ENCODE assay signal across 16 cellular contexts in the genomic region with DNA sequence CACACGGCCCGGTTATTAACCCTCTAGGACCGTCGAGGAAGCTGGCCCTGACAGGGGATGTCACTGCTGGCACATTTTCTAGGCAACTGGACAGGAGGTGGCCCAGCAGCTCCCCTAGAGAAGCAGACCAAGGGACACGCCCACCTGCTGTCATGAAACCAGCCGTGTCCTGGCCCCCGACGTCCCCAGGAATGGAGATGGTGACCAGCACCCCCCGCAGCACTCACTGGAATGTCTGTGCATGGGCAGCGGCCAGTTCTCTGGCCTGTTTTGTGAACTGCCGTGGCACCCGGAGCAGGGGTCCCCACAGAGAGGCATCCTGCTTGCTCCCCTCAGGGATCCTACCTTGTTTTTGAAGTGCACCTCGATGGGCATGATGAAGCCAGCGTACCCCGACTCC.
"Had no signal": no experiment of that assay in that cellular context is flagged by ENCODE, and none has a peak within 500 bp of the region (broad histone marks: within the 10 kb centered on the region; RNA-seq: fewer than 3 reads in every experiment).

No MANE protein-coding gene starts in this region.

- H3K27me3 Mint-ChIP-seq: activated naive CD4-positive, alpha-beta T cell treated with anti-CD3 and anti-CD28 coated beads, Interleukin-2, amount 50 U/mL, for 24 hours; activated T-cell treated with anti-CD3 and anti-CD28 coated beads, Interleukin-2, amount 50 U/mL, for 24 hours had no signal

- H3K27me3 ChIP-seq: brain microvascular endothelial cell, ovary, tibial nerve, vagina had no signal

- H3K36me3 ChIP-seq: ovary had no signal

- H3K4me3 ChIP-seq: ovary, tibial nerve, vagina had no signal

- H3K4me3 Mint-ChIP-seq: activated naive CD4-positive, alpha-beta T cell treated with anti-CD3 and anti-CD28 coated beads, Interleukin-2, amount 50 U/mL, for 24 hours; activated T-cell treated with anti-CD3 and anti-CD28 coated beads, Interleukin-2, amount 50 U/mL, for 24 hours; neural crest cell had no signal

- H3K9me3 Mint-ChIP-seq: activated naive CD4-positive, alpha-beta T cell treated with anti-CD3 and anti-CD28 coated beads, Interleukin-2, amount 50 U/mL, for 24 hours; activated T-cell treated with anti-CD3 and anti-CD28 coated beads, Interleukin-2, amount 50 U/mL, for 24 hours; neural crest cell had no signal

- H3K27ac Mint-ChIP-seq: activated naive CD4-positive, alpha-beta T cell treated with anti-CD3 and anti-CD28 coated beads, Interleukin-2, amount 50 U/mL, for 24 hours; activated T-cell treated with anti-CD3 and anti-CD28 coated beads, Interleukin-2, amount 50 U/mL, for 24 hours had no signal

- DNase-seq: activated CD4-positive, alpha-beta T cell treated with anti-CD3 and anti-CD28 coated beads, Interleukin-2, amount 50 U/mL, for 48 hours; activated effector memory CD4-positive, alpha-beta T cell treated with Interleukin-2 at 50 U/mL for 16 hours; activated T-cell treated with anti-CD3 and anti-CD28 coated beads, Interleukin-2, amount 50 U/mL, for 24 hours; anterior cingulate cortex; brain microvascular endothelial cell; dermis blood vessel endothelial cell; foreskin melanocyte; kidney glomerular epithelial cell; mesendoderm; ovary; stimulated activated CD4-positive, alpha-beta T cell treated with anti-CD3 and anti-CD28 coated beads, Interleukin-2, amount 100 ng/mL, for 48 hours; stimulated activated naive CD4-positive, alpha-beta T cell had no signal
